In the genomic region with DNA sequence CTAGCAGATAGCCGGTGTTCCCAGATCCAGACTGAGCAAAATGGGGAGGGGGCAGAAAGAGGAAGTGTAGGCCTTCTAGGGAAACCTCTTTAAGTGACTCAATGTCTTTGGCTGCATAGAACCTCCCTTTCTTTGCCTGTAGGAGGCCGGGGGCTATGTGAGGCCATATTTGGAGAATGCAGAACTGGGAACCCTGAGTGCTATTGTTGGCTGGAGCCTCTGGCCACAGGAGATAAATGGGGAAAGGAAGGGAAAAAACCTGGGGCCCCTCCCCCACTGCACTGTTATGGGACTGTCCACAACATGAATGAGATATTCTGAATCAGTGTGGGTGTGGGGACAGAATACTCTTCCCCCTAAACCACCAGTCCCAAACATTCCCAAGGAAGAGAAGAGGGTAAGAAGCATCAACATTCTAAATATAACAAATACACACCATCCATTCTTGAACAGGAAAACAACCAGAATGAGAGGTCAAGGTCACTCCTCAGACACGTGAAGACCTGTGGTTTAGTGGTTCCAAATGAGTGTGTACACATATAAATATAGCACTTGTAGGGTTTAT, we compare ENCODE assay signal across 1 cellular context.
TF ChIP-seq lines count a peak whose summit lies in the region.

No MANE protein-coding gene starts in this region.

TF ChIP-seq in GM12878, 131 proteins besides CTCF, POLR2A, EP300 and RAD21 (continued from another document and continues in another):
- TF ChIP-seq, protein P1, sequence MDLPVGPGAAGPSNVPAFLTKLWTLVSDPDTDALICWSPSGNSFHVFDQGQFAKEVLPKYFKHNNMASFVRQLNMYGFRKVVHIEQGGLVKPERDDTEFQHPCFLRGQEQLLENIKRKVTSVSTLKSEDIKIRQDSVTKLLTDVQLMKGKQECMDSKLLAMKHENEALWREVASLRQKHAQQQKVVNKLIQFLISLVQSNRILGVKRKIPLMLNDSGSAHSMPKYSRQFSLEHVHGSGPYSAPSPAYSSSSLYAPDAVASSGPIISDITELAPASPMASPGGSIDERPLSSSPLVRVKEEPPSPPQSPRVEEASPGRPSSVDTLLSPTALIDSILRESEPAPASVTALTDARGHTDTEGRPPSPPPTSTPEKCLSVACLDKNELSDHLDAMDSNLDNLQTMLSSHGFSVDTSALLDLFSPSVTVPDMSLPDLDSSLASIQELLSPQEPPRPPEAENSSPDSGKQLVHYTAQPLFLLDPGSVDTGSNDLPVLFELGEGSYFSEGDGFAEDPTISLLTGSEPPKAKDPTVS (IDR thresholded peaks at IDR 0.05; ENCODE audit: low read depth, low read length), result no peak
- TF ChIP-seq, protein P2, sequence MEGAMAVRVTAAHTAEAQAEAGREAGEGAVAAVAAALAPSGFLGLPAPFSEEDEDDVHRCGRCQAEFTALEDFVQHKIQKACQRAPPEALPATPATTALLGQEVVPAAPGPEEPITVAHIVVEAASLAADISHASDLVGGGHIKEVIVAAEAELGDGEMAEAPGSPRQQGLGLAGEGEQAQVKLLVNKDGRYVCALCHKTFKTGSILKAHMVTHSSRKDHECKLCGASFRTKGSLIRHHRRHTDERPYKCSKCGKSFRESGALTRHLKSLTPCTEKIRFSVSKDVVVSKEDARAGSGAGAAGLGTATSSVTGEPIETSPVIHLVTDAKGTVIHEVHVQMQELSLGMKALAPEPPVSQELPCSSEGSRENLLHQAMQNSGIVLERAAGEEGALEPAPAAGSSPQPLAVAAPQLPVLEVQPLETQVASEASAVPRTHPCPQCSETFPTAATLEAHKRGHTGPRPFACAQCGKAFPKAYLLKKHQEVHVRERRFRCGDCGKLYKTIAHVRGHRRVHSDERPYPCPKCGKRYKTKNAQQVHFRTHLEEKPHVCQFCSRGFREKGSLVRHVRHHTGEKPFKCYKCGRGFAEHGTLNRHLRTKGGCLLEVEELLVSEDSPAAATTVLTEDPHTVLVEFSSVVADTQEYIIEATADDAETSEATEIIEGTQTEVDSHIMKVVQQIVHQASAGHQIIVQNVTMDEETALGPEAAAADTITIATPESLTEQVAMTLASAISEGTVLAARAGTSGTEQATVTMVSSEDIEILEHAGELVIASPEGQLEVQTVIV (IDR thresholded peaks at IDR 0.05; ENCODE audit: borderline replicate concordance, partially characterized antibody), result no peak
- TF ChIP-seq SUPT20H (IDR thresholded peaks at IDR 0.05; ENCODE audit: borderline replicate concordance, control insufficient read depth, low read depth, low read length) (no peak), SPI1 (IDR thresholded peaks at IDR 0.05; ENCODE audit: borderline replicate concordance, insufficient read depth, low read depth, low read length) (peak; percentile 97), KLF5 (IDR thresholded peaks at IDR 0.05; ENCODE audit: partially characterized antibody) (no peak), ZBED1 (IDR thresholded peaks at IDR 0.05; ENCODE audit: borderline replicate concordance) (no peak), TARDBP (IDR thresholded peaks at IDR 0.05; ENCODE audit: borderline replicate concordance) (no peak), NBN (IDR thresholded peaks at IDR 0.05) (peak; percentile 49; the same call in 1 of the 2 replicates), ZNF274 (IDR thresholded peaks at IDR 0.05; ENCODE audit: insufficient read depth, insufficient read length) (no peak), NRF1 (conservative IDR thresholded peaks at IDR 0.05; ENCODE audit: low read depth, low read length) (no peak), CREB1 (IDR thresholded peaks at IDR 0.05; ENCODE audit: low read depth) (no peak), STAT3 (IDR thresholded peaks at IDR 0.05; ENCODE audit: low read depth, low read length) (0 out of 2 replicates have a peak, but pooled peaks have one; percentile 31), IRF4 (IDR thresholded peaks at IDR 0.05; ENCODE audit: low read depth, low read length) (peak; percentile 44; the same call in 1 of the 2 replicates), MEF2A (IDR thresholded peaks at IDR 0.05; ENCODE audit: insufficient read depth, low read depth, low read length) (peak; percentile 88; the same call in 1 of the 2 replicates), RAD51 (IDR thresholded peaks at IDR 0.05) (peak; percentile 18; the same call in 1 of the 2 replicates), IKZF1 (conservative IDR thresholded peaks at IDR 0.05) (peak; percentile 83), HDAC2 (IDR thresholded peaks at IDR 0.05) (no peak), PAX8 (IDR thresholded peaks at IDR 0.05) (no peak), SMC3 (IDR thresholded peaks at IDR 0.05; ENCODE audit: borderline replicate concordance, low read length) (no peak), DPF2 (IDR thresholded peaks at IDR 0.05) (no peak), TCF7 (IDR thresholded peaks at IDR 0.05; ENCODE audit: borderline replicate concordance) (peak; percentile 15; the same call in 1 of the 2 replicates), RCOR1 (conservative IDR thresholded peaks at IDR 0.05; ENCODE audit: low read depth, low read length) (no peak), MYC (IDR thresholded peaks at IDR 0.05; ENCODE audit: insufficient read depth, insufficient read length, insufficient replicate concordance, low read length, severe bottlenecking) (no peak), FOS (IDR thresholded peaks at IDR 0.05; ENCODE audit: borderline replicate concordance, extremely low read depth, insufficient read length) (no peak), FOXM1 (IDR thresholded peaks at IDR 0.05; ENCODE audit: low read depth, low read length) (peak; percentile 83), CHD4 (IDR thresholded peaks at IDR 0.05) (no peak), MTA2 (IDR thresholded peaks at IDR 0.05; ENCODE audit: low read depth) (peak; percentile 44; the same call in 1 of the 2 replicates), NR2C1 (IDR thresholded peaks at IDR 0.05) (no peak), NFIC (IDR thresholded peaks at IDR 0.05; ENCODE audit: low read depth, low read length) (peak; percentile 79), SREBF2 (IDR thresholded peaks at IDR 0.05; ENCODE audit: low read length) (no peak), MYB (IDR thresholded peaks at IDR 0.05; ENCODE audit: borderline replicate concordance, low read depth, low read length) (no peak), BMI1 (IDR thresholded peaks at IDR 0.05; ENCODE audit: borderline replicate concordance) (no peak)
- TF ChIP-seq, protein P3, sequence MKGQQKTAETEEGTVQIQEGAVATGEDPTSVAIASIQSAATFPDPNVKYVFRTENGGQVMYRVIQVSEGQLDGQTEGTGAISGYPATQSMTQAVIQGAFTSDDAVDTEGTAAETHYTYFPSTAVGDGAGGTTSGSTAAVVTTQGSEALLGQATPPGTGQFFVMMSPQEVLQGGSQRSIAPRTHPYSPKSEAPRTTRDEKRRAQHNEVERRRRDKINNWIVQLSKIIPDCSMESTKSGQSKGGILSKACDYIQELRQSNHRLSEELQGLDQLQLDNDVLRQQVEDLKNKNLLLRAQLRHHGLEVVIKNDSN (IDR thresholded peaks at IDR 0.05; ENCODE audit: borderline replicate concordance, extremely low read length, insufficient read depth, low read depth, low read length), result no peak
- TF ChIP-seq, protein P4, sequence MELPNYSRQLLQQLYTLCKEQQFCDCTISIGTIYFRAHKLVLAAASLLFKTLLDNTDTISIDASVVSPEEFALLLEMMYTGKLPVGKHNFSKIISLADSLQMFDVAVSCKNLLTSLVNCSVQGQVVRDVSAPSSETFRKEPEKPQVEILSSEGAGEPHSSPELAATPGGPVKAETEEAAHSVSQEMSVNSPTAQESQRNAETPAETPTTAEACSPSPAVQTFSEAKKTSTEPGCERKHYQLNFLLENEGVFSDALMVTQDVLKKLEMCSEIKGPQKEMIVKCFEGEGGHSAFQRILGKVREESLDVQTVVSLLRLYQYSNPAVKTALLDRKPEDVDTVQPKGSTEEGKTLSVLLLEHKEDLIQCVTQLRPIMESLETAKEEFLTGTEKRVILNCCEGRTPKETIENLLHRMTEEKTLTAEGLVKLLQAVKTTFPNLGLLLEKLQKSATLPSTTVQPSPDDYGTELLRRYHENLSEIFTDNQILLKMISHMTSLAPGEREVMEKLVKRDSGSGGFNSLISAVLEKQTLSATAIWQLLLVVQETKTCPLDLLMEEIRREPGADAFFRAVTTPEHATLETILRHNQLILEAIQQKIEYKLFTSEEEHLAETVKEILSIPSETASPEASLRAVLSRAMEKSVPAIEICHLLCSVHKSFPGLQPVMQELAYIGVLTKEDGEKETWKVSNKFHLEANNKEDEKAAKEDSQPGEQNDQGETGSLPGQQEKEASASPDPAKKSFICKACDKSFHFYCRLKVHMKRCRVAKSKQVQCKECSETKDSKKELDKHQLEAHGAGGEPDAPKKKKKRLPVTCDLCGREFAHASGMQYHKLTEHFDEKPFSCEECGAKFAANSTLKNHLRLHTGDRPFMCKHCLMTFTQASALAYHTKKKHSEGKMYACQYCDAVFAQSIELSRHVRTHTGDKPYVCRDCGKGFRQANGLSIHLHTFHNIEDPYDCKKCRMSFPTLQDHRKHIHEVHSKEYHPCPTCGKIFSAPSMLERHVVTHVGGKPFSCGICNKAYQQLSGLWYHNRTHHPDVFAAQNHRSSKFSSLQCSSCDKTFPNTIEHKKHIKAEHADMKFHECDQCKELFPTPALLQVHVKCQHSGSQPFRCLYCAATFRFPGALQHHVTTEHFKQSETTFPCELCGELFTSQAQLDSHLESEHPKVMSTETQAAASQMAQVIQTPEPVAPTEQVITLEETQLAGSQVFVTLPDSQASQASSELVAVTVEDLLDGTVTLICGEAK (IDR thresholded peaks at IDR 0.05; ENCODE audit: borderline replicate concordance), result no peak
- TF ChIP-seq, protein P5, sequence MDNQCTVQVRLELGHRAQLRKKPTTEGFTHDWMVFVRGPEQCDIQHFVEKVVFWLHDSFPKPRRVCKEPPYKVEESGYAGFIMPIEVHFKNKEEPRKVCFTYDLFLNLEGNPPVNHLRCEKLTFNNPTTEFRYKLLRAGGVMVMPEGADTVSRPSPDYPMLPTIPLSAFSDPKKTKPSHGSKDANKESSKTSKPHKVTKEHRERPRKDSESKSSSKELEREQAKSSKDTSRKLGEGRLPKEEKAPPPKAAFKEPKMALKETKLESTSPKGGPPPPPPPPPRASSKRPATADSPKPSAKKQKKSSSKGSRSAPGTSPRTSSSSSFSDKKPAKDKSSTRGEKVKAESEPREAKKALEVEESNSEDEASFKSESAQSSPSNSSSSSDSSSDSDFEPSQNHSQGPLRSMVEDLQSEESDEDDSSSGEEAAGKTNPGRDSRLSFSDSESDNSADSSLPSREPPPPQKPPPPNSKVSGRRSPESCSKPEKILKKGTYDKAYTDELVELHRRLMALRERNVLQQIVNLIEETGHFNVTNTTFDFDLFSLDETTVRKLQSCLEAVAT (IDR thresholded peaks at IDR 0.05), result 0 out of 2 replicates have a peak, but pooled peaks have one; percentile 41
- TF ChIP-seq, protein P6, sequence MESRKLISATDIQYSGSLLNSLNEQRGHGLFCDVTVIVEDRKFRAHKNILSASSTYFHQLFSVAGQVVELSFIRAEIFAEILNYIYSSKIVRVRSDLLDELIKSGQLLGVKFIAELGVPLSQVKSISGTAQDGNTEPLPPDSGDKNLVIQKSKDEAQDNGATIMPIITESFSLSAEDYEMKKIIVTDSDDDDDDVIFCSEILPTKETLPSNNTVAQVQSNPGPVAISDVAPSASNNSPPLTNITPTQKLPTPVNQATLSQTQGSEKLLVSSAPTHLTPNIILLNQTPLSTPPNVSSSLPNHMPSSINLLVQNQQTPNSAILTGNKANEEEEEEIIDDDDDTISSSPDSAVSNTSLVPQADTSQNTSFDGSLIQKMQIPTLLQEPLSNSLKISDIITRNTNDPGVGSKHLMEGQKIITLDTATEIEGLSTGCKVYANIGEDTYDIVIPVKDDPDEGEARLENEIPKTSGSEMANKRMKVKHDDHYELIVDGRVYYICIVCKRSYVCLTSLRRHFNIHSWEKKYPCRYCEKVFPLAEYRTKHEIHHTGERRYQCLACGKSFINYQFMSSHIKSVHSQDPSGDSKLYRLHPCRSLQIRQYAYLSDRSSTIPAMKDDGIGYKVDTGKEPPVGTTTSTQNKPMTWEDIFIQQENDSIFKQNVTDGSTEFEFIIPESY (IDR thresholded peaks at IDR 0.05), result no peak
- TF ChIP-seq, protein P7, sequence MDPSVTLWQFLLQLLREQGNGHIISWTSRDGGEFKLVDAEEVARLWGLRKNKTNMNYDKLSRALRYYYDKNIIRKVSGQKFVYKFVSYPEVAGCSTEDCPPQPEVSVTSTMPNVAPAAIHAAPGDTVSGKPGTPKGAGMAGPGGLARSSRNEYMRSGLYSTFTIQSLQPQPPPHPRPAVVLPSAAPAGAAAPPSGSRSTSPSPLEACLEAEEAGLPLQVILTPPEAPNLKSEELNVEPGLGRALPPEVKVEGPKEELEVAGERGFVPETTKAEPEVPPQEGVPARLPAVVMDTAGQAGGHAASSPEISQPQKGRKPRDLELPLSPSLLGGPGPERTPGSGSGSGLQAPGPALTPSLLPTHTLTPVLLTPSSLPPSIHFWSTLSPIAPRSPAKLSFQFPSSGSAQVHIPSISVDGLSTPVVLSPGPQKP (IDR thresholded peaks at IDR 0.05; ENCODE audit: low read depth, low read length), result no peak
- TF ChIP-seq, protein P8, sequence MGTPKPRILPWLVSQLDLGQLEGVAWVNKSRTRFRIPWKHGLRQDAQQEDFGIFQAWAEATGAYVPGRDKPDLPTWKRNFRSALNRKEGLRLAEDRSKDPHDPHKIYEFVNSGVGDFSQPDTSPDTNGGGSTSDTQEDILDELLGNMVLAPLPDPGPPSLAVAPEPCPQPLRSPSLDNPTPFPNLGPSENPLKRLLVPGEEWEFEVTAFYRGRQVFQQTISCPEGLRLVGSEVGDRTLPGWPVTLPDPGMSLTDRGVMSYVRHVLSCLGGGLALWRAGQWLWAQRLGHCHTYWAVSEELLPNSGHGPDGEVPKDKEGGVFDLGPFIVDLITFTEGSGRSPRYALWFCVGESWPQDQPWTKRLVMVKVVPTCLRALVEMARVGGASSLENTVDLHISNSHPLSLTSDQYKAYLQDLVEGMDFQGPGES (IDR thresholded peaks at IDR 0.05), result no peak
- TF ChIP-seq, protein P9, sequence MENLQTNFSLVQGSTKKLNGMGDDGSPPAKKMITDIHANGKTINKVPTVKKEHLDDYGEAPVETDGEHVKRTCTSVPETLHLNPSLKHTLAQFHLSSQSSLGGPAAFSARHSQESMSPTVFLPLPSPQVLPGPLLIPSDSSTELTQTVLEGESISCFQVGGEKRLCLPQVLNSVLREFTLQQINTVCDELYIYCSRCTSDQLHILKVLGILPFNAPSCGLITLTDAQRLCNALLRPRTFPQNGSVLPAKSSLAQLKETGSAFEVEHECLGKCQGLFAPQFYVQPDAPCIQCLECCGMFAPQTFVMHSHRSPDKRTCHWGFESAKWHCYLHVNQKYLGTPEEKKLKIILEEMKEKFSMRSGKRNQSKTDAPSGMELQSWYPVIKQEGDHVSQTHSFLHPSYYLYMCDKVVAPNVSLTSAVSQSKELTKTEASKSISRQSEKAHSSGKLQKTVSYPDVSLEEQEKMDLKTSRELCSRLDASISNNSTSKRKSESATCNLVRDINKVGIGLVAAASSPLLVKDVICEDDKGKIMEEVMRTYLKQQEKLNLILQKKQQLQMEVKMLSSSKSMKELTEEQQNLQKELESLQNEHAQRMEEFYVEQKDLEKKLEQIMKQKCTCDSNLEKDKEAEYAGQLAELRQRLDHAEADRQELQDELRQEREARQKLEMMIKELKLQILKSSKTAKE (IDR thresholded peaks at IDR 0.05; ENCODE audit: low read depth, poor library complexity, severe bottlenecking), result peak; percentile 75
